ENCODE assay signal across 17 cellular contexts in the genomic region with DNA sequence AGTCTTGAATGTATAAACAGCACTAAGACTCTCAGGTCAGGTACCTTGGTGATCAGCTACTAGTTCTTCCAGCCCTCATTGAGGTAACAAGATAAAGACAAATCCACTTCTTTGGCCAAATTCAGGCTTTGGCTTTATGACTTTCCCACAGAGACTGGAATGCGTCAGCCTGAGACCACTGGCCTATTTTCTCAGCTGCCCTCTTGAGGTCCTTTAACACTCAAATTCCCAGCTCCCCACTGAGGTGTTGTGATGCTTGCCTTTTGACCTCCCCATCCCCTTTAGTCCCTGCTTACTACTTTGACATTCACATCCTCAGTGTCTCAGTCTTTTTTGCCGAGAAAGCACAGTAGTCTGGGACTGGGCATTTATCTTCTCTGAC. TPM values are rescaled to one million over a fixed set of nuclear protein-coding genes. Genes with fewer than 3 reads are reported as not detected.
DNase-seq lines count a peak whose midpoint lies in the region; ATAC-seq, FAIRE-seq and TF ChIP-seq lines count a peak whose summit lies in the region.
"Had no signal": no experiment of that assay in that cellular context is flagged by ENCODE, and none has a peak within 500 bp of the region (broad histone marks: within the 10 kb centered on the region; RNA-seq: fewer than 3 reads in every experiment).

No MANE protein-coding gene starts in this region.

- H3K4me1 ChIP-seq in right atrium auricular region (peaks cover 0 to 35% of the 10 kb centered on the region in 2 donors), K562 (replicated peaks in 1 of 2; ENCODE audit: control insufficient read depth in 2 of 2, insufficient read depth in 2 of 2, low read length in 2 of 2) (peaks cover 0 to 3% of the 10 kb centered on the region in 2 experiments; a peak in 1 of 5 replicates), right lobe of liver (peaks cover 3 to 62% (median 34%) of the 10 kb centered on the region in 4 donors), psoas muscle (no peaks in the 10 kb centered on the region), vagina (peaks cover 7% of the 10 kb centered on the region)
- H3K4me1 ChIP-seq: BLaER1 had no signal

- H3K9me3 ChIP-seq in right atrium auricular region (no peaks in the 10 kb centered on the region), K562 (replicated peaks; ENCODE audit: control insufficient read depth, insufficient read depth, low read depth, low read length) (no peaks in the 10 kb centered on the region), right lobe of liver (no peaks in the 10 kb centered on the region), psoas muscle (no peaks in the 10 kb centered on the region), vagina (no peaks in the 10 kb centered on the region)
- H3K9me3 ChIP-seq: BLaER1 had no signal

- H3K4me3 ChIP-seq in right atrium auricular region (no peak overlapping the region), K562 (no peak overlapping the region), right lobe of liver (peak overlapping the region in 2 of 3 donors; percentile 22 to 34), psoas muscle (no peak overlapping the region), vagina (no peak overlapping the region)
- H3K4me3 ChIP-seq: BLaER1 had no signal

- H3K9ac ChIP-seq in K562 (ENCODE audit: insufficient read depth in 1 of 2, low read depth in 2 of 2, low read length in 2 of 2) = no peak overlapping the region
- H3K9ac ChIP-seq: BLaER1 had no signal

- no peaks in the 10 kb centered on the region; the same call in none of the 2 replicates for H4K20me1 ChIP-seq in K562 (replicated peaks; ENCODE audit: control insufficient read depth, insufficient read depth, low read length)

- POLR2A ChIA-PET in K562 (lab: Yijun Ruan, JAX) = interaction anchor here (0.7 to 4.2 kb wide), 4 partner anchors 10 to 34 kb away, joined by 3 to 44 read pairs (median 17); a partner anchor contains a TSS

- H3K79me2 ChIP-seq in K562 (ENCODE audit: control insufficient read depth, insufficient read depth, low read length) = no peaks in the 10 kb centered on the region

- H3K9me1 ChIP-seq in K562 (ENCODE audit: control insufficient read depth, insufficient read depth, low read length) = peaks cover 2% of the 10 kb centered on the region

- no peak for FAIRE-seq in K562 (lab: Jason Lieb, UNC)
- FAIRE-seq: H54 had no signal

- H2AFZ ChIP-seq in K562 (ENCODE audit: low read depth, low read length) = no peak overlapping the region

- ATAC-seq in Right ventricle myocardium inferior = no peak
- no peak for ATAC-seq in K562
- peak in 1 of 4 donors; percentile 1 for ATAC-seq in right lobe of liver
- no peak for ATAC-seq in psoas muscle
- ATAC-seq in HG02763 (IDR thresholded peaks at IDR 0.05; ENCODE audit: unreplicated experiment) = no peak
- ATAC-seq: esophagus mucosa had no signal

- BruUV-seq in K562 (replicated peaks; lab: Mats Ljungman, UMichigan) = no TSS peak

- no peak for TF ChIP-seq CTCF in right atrium auricular region (IDR thresholded peaks at IDR 0.05)
- no peak for TF ChIP-seq CTCF in K562 (IDR thresholded peaks at IDR 0.05 in 2 of 3, conservative IDR thresholded peaks at IDR 0.05 in 1 of 3; ENCODE audit: insufficient read depth in 2 of 3, low read depth in 1 of 3, low read length in 3 of 3)
- TF ChIP-seq CTCF in right lobe of liver (IDR thresholded peaks at IDR 0.05) = no peak
- no peak for TF ChIP-seq CTCF in psoas muscle (IDR thresholded peaks at IDR 0.05)
- TF ChIP-seq CTCF in vagina (IDR thresholded peaks at IDR 0.05) = no peak

- TF ChIP-seq RAD21 in K562 (CRISPR knock-in tag; conservative IDR thresholded peaks at IDR 0.05 in 1 of 2, IDR thresholded peaks at IDR 0.05 in 1 of 2) = no peak

- H3K27me3 ChIP-seq in right atrium auricular region (no peaks in the 10 kb centered on the region), K562 (ENCODE audit: control insufficient read depth in 2 of 2, insufficient read depth in 2 of 2, low read length in 2 of 2) (no peaks in the 10 kb centered on the region), right lobe of liver (no peaks in the 10 kb centered on the region), psoas muscle (ENCODE audit: insufficient read depth in 3 of 3, low read length in 2 of 3) (no peaks in the 10 kb centered on the region), vagina (no peaks in the 10 kb centered on the region)
- H3K27me3 ChIP-seq: BLaER1 had no signal

- in situ Hi-C loops in K562 (cut with MboI) = no loop called here

- CTCF ChIA-PET in K562 (lab: Yijun Ruan, JAX; ENCODE audit: low intra/inter-chr PET ratio) = interaction anchor here (0.5 kb wide), 1 partner anchor 579 kb away, joined by 5 read pairs; no protein-coding TSS in a partner anchor

- peak overlapping the region; percentile 38 to 62 for H3K27ac ChIP-seq in right atrium auricular region
- H3K27ac ChIP-seq in K562 (ENCODE audit: extremely low read depth, low read depth, low read length) = no peak overlapping the region
- H3K27ac ChIP-seq in right lobe of liver = peak overlapping the region; percentile 72 to 89 (median 86)
- H3K27ac ChIP-seq in psoas muscle = no peak overlapping the region
- no peak overlapping the region for H3K27ac ChIP-seq in vagina
- H3K27ac ChIP-seq: BLaER1, HL-60 had no signal

- no peak for TF ChIP-seq EP300 in K562 (IDR thresholded peaks at IDR 0.05; ENCODE audit: low read length)

- no peak overlapping the region for H3K4me2 ChIP-seq in K562 (ENCODE audit: insufficient read depth, low read length)
- H3K4me2 ChIP-seq: BLaER1 had no signal

- TF ChIP-seq POLR2A in K562 (conservative IDR thresholded peaks at IDR 0.05) (no peak), right lobe of liver (IDR thresholded peaks at IDR 0.05) (no peak), vagina (IDR thresholded peaks at IDR 0.05) (no peak)

- DNase-seq in right atrium auricular region (ENCODE audit: low spot score) (no peak), Right ventricle myocardium inferior (ENCODE audit: missing footprints) (no peak), K562 (ENCODE audit: extremely low read depth in 1 of 4, low spot score in 3 of 4) (no peak), right lobe of liver (no peak), psoas muscle (no peak), vagina (ENCODE audit: extremely low spot score in 2 of 2) (no peak), OCI-M2 (lab: John Stamatoyannopoulos, UW; ENCODE audit: unreplicated experiment) (no peak)
- DNase-seq: activated CD4-positive, alpha-beta T cell treated with anti-CD3 and anti-CD28 coated beads for 1 hour; NCI-H2107; stimulated activated CD4-positive, alpha-beta T cell treated with anti-CD3 and anti-CD28 coated beads, Interleukin-4, amount 100 ng/mL, for 24 hours; stimulated activated naive CD4-positive, alpha-beta T cell had no signal

- intact Hi-C loops in Right ventricle myocardium inferior (cut with DNase I) = no loop called here
- intact Hi-C loops in K562 (cut with micrococcal nuclease) = no loop called here
- intact Hi-C loops in right lobe of liver (cut with DNase I) = loop anchor here in 1 of 2 donors (10.0 kb wide), 1 partner anchor 111 kb away; no protein-coding TSS in a partner anchor
- intact Hi-C loops in psoas muscle (cut with DNase I) = loop anchor here in 1 of 2 donors (10.0 kb wide), 1 partner anchor 891 kb away; a partner anchor contains a TSS
- intact Hi-C loops in vagina (cut with DNase I) = no loop called here

- H3K36me3 ChIP-seq in right atrium auricular region (peaks cover 90% of the 10 kb centered on the region), K562 (ENCODE audit: control insufficient read depth, insufficient read depth, low read length) (peaks cover 92% of the 10 kb centered on the region), right lobe of liver (peaks cover 8 to 74% (median 44%) of the 10 kb centered on the region in 4 donors), psoas muscle (ENCODE audit: insufficient read depth in 1 of 2, low read depth in 1 of 2) (peaks cover 18 to 100% of the 10 kb centered on the region in 2 donors), vagina (peaks cover 0 to 92% of the 10 kb centered on the region in 2 donors)

- 97% methylated on average over 2 of the region's 2 CpGs for WGBS in K562 (ENCODE audit: insufficient coverage, low coverage, missing lambda C conversion rate)
- 27% methylated on average over 2 of the region's 2 CpGs for WGBS in right lobe of liver (ENCODE audit: insufficient coverage, low coverage, low lambda C conversion rate, missing lambda C conversion rate)
- 74 to 82% (median 77%) methylated on average over 2 of the region's 2 CpGs for WGBS in psoas muscle, 3 donors

RNA-seq across cellular contexts. Expression of a gene that starts 10.6 kb away (rescaled TPM):
- total RNA-seq in right atrium auricular region (10 to 100 TPM; 28.1 to 47.6 TPM), Right ventricle myocardium inferior (32.9 TPM), K562 (2014; rRNA removed) (9.0 and 15.1 TPM in 2 replicates), K562 (2014; rRNA removed; fragmentation: Illumina TruSeq; extraction: Trizol) (6.3 and 8.2 TPM in 2 replicates), K562 (2015; rRNA removed; fragmentation: Illumina TruSeq; extraction: Trizol) (7.7 and 8.0 TPM in 2 replicates), K562 (2021) (18.9 and 20.1 TPM in 2 replicates), right lobe of liver (10 to 100 TPM; 32.3 to 87.6 (median 38.2) TPM), psoas muscle (10 to 100 TPM; 23.3 to 32.6 (median 30.2) TPM), vagina (27.3 TPM)
- total RNA-seq in K562 (2011; cell fraction: chromatin; rRNA removed; ENCODE audit: low replicate concordance) = 14.5 and 38.2 TPM in 2 replicates
- 22.8 and 26.7 TPM in 2 replicates for total RNA-seq in K562 (2011; cell fraction: nucleolus; rRNA removed)
- 22.7 and 28.9 TPM in 2 replicates for total RNA-seq in K562 (2011; cell fraction: nucleoplasm; rRNA removed)
- polyA plus RNA-seq in K562 (2011; rRNA removed) (13.7 and 18.8 TPM in 2 replicates), K562 (2014; fragmentation: Illumina TruSeq; extraction: Trizol) (15.2 and 15.4 TPM in 2 replicates), K562 (2014; fragmentation: Nextera tagmentation; extraction: Ambion mirVana) (1 to 10 TPM; 2.1 to 2.9 TPM), K562 (2014; rRNA removed) (8.1 and 15.4 TPM in 2 replicates), psoas muscle (10 to 100 TPM; 13.0 to 21.3 (median 14.7) TPM)
- 10.8 and 23.2 TPM in 2 replicates for polyA plus RNA-seq in K562 (2011; cell fraction: cytosol; rRNA removed)
- 40.2 and 69.4 TPM in 2 replicates for polyA plus RNA-seq in K562 (2011; cell fraction: nucleus; rRNA removed)
- 11.5 and 17.0 TPM in 2 replicates for polyA plus RNA-seq in K562 (2012)
- polyA minus RNA-seq in K562 (2011; rRNA and poly(A)+ RNA removed) = 7.3 and 16.7 TPM in 2 replicates
- 21.0 and 35.8 TPM in 2 replicates for polyA minus RNA-seq in K562 (2011; cell fraction: cytosol; rRNA and poly(A)+ RNA removed)
- 12.4 and 16.7 TPM in 2 replicates for polyA minus RNA-seq in K562 (2011; cell fraction: nucleus; rRNA and poly(A)+ RNA removed)

RNA-seq across cellular contexts. Expression of a gene that starts 10.9 kb away (rescaled TPM):
- total RNA-seq in right atrium auricular region (10 to 100 TPM; 15.6 to 19.6 TPM), Right ventricle myocardium inferior (11.6 TPM), K562 (2014; rRNA removed) (25.1 and 25.5 TPM in 2 replicates), K562 (2014; rRNA removed; fragmentation: Illumina TruSeq; extraction: Trizol) (20.9 and 26.8 TPM in 2 replicates), K562 (2015; rRNA removed; fragmentation: Illumina TruSeq; extraction: Trizol) (14.3 and 14.6 TPM in 2 replicates), K562 (2021) (20.1 and 25.2 TPM in 2 replicates), right lobe of liver (10 to 100 TPM; 20.6 to 29.6 (median 26.1) TPM), psoas muscle (1 to 10 TPM; 4.4 to 8.7 (median 5.4) TPM), vagina (42.5 TPM)
- 58.5 and 63.2 TPM in 2 replicates for total RNA-seq in K562 (2011; cell fraction: chromatin; rRNA removed; ENCODE audit: low replicate concordance)
- 42.5 and 42.8 TPM in 2 replicates for total RNA-seq in K562 (2011; cell fraction: nucleolus; rRNA removed)
- total RNA-seq in K562 (2011; cell fraction: nucleoplasm; rRNA removed) = 44.1 and 49.8 TPM in 2 replicates
- polyA plus RNA-seq in K562 (2011; rRNA removed) (35.8 and 38.6 TPM in 2 replicates), K562 (2014; fragmentation: Illumina TruSeq; extraction: Trizol) (19.0 and 19.4 TPM in 2 replicates), K562 (2014; fragmentation: Nextera tagmentation; extraction: Ambion mirVana) (10 to 100 TPM; 11.2 to 17.7 TPM), K562 (2014; rRNA removed) (37.6 and 45.4 TPM in 2 replicates), psoas muscle (10 to 100 TPM in 1 of 3 donors, 1 to 10 TPM in 2; 6.3 to 32.1 (median 8.7) TPM)
- 15.7 and 17.9 TPM in 2 replicates for polyA plus RNA-seq in K562 (2011; cell fraction: cytosol; rRNA removed)
- polyA plus RNA-seq in K562 (2011; cell fraction: nucleus; rRNA removed) = 54.6 and 62.4 TPM in 2 replicates
- 20.5 and 42.0 TPM in 2 replicates for polyA plus RNA-seq in K562 (2012)
- polyA minus RNA-seq in K562 (2011; rRNA and poly(A)+ RNA removed) = 9.2 and 9.9 TPM in 2 replicates
- 4.6 and 7.2 TPM in 2 replicates for polyA minus RNA-seq in K562 (2011; cell fraction: cytosol; rRNA and poly(A)+ RNA removed)
- polyA minus RNA-seq in K562 (2011; cell fraction: nucleus; rRNA and poly(A)+ RNA removed) = 10.8 and 16.7 TPM in 2 replicates

RNA-seq across cellular contexts. Expression of a gene that starts 11.1 kb away (rescaled TPM):
- total RNA-seq in right atrium auricular region (100 to 1,000 TPM in 1 of 2 donors, 10 to 100 TPM in 1; 98.9 to 108 TPM), Right ventricle myocardium inferior (160 TPM), K562 (2014; rRNA removed) (121 and 122 TPM in 2 replicates), K562 (2014; rRNA removed; fragmentation: Illumina TruSeq; extraction: Trizol) (59.5 and 62.7 TPM in 2 replicates), K562 (2015; rRNA removed; fragmentation: Illumina TruSeq; extraction: Trizol) (70.6 and 71.4 TPM in 2 replicates), K562 (2021) (106 and 108 TPM in 2 replicates), right lobe of liver (100 to 1,000 TPM in 5 of 6 experiments, 10 to 100 TPM in 1; 92.5 to 156 (median 130) TPM), psoas muscle (100 to 1,000 TPM; 182 to 206 (median 190) TPM), vagina (45.9 TPM)
- 13.2 and 36.1 TPM in 2 replicates for total RNA-seq in K562 (2011; cell fraction: chromatin; rRNA removed; ENCODE audit: low replicate concordance)
- total RNA-seq in K562 (2011; cell fraction: nucleolus; rRNA removed) = 33.4 and 34.0 TPM in 2 replicates
- total RNA-seq in K562 (2011; cell fraction: nucleoplasm; rRNA removed) = 27.2 and 30.3 TPM in 2 replicates
- polyA plus RNA-seq in K562 (2011; rRNA removed) (64.6 and 105 TPM in 2 replicates), K562 (2014; fragmentation: Illumina TruSeq; extraction: Trizol) (127 and 137 TPM in 2 replicates), K562 (2014; fragmentation: Nextera tagmentation; extraction: Ambion mirVana) (10 to 100 TPM; 22.0 to 25.1 TPM), K562 (2014; rRNA removed) (104 and 109 TPM in 2 replicates), psoas muscle (100 to 1,000 TPM; 172 to 299 (median 204) TPM)
- polyA plus RNA-seq in K562 (2011; cell fraction: cytosol; rRNA removed) = 64.6 and 142 TPM in 2 replicates
- 48.3 and 71.0 TPM in 2 replicates for polyA plus RNA-seq in K562 (2011; cell fraction: nucleus; rRNA removed)
- 89.9 and 120 TPM in 2 replicates for polyA plus RNA-seq in K562 (2012)
- 31.5 and 60.7 TPM in 2 replicates for polyA minus RNA-seq in K562 (2011; rRNA and poly(A)+ RNA removed)
- 27.9 and 61.6 TPM in 2 replicates for polyA minus RNA-seq in K562 (2011; cell fraction: cytosol; rRNA and poly(A)+ RNA removed)
- polyA minus RNA-seq in K562 (2011; cell fraction: nucleus; rRNA and poly(A)+ RNA removed) = 14.4 and 16.8 TPM in 2 replicates

RNA-seq across cellular contexts. Expression of a gene that starts 18.8 kb away (rescaled TPM):
- total RNA-seq in right atrium auricular region (not detected), Right ventricle myocardium inferior (not detected), K562 (2014; rRNA removed) (not detected in 2 replicates), K562 (2014; rRNA removed; fragmentation: Illumina TruSeq; extraction: Trizol) (not detected in 2 replicates), K562 (2015; rRNA removed; fragmentation: Illumina TruSeq; extraction: Trizol) (not detected in 2 replicates), K562 (2021) (not detected in 2 replicates), right lobe of liver (not detected), psoas muscle (not detected), vagina (not detected)
- not detected in 2 replicates for total RNA-seq in K562 (2011; cell fraction: chromatin; rRNA removed; ENCODE audit: low replicate concordance)
- not detected in 2 replicates for total RNA-seq in K562 (2011; cell fraction: nucleolus; rRNA removed)
- total RNA-seq in K562 (2011; cell fraction: nucleoplasm; rRNA removed) = not detected in 2 replicates
- polyA plus RNA-seq in K562 (2011; rRNA removed) (not detected in 2 replicates), K562 (2014; fragmentation: Illumina TruSeq; extraction: Trizol) (not detected in 2 replicates), K562 (2014; fragmentation: Nextera tagmentation; extraction: Ambion mirVana) (not detected), K562 (2014; rRNA removed) (not detected in 2 replicates), psoas muscle (not detected)
- not detected in 2 replicates for polyA plus RNA-seq in K562 (2011; cell fraction: cytosol; rRNA removed)
- not detected in 2 replicates for polyA plus RNA-seq in K562 (2011; cell fraction: nucleus; rRNA removed)
- polyA plus RNA-seq in K562 (2012) = not detected in 2 replicates
- polyA minus RNA-seq in K562 (2011; rRNA and poly(A)+ RNA removed) = not detected in 2 replicates
- not detected in 2 replicates for polyA minus RNA-seq in K562 (2011; cell fraction: cytosol; rRNA and poly(A)+ RNA removed)
- polyA minus RNA-seq in K562 (2011; cell fraction: nucleus; rRNA and poly(A)+ RNA removed) = not detected in 2 replicates
- total RNA-seq: cerebellum, esophagus mucosa had no signal

RNA-seq across cellular contexts. Expression of a gene that starts 23.9 kb away (rescaled TPM):
- total RNA-seq in right atrium auricular region (10 to 100 TPM in 1 of 2 donors, 1 to 10 TPM in 1; 5.4 to 86.7 TPM), Right ventricle myocardium inferior (36.9 TPM), K562 (2014; rRNA removed) (0.14 and 0.33 TPM in 2 replicates), K562 (2014; rRNA removed; fragmentation: Illumina TruSeq; extraction: Trizol) (not detected in 2 replicates), K562 (2015; rRNA removed; fragmentation: Illumina TruSeq; extraction: Trizol) (0.15 and 0.36 TPM in 2 replicates), K562 (2021) (0.86 and 2.3 TPM in 2 replicates), right lobe of liver (1,000 to 10,000 TPM; 2,747 to 3,771 (median 3,031) TPM), psoas muscle (1 to 10 TPM in 1 of 4 donors, under 1 TPM in 1, not detected in 2; 0.24 to 1.2 TPM), vagina (2.7 TPM)
- total RNA-seq in K562 (2011; cell fraction: chromatin; rRNA removed; ENCODE audit: low replicate concordance) = not detected in 2 replicates
- 0.26 and 0.33 TPM in 2 replicates for total RNA-seq in K562 (2011; cell fraction: nucleolus; rRNA removed)
- total RNA-seq in K562 (2011; cell fraction: nucleoplasm; rRNA removed) = 0.73 TPM in 1 of 2 replicates, not detected in the other
- polyA plus RNA-seq in K562 (2011; rRNA removed) (0.11 and 0.17 TPM in 2 replicates), K562 (2014; fragmentation: Illumina TruSeq; extraction: Trizol) (0.13 and 0.68 TPM in 2 replicates), K562 (2014; fragmentation: Nextera tagmentation; extraction: Ambion mirVana) (1 to 10 TPM in 1 of 2 experiments, under 1 TPM in 1; 0.22 to 1.0 TPM), K562 (2014; rRNA removed) (0.64 and 0.82 TPM in 2 replicates), psoas muscle (under 1 TPM; 0.06 to 0.18 (median 0.12) TPM)
- 0.21 and 0.25 TPM in 2 replicates for polyA plus RNA-seq in K562 (2011; cell fraction: cytosol; rRNA removed)
- 0.10 and 0.41 TPM in 2 replicates for polyA plus RNA-seq in K562 (2011; cell fraction: nucleus; rRNA removed)
- 0.77 and 0.97 TPM in 2 replicates for polyA plus RNA-seq in K562 (2012)
- not detected in 2 replicates for polyA minus RNA-seq in K562 (2011; rRNA and poly(A)+ RNA removed)
- 1.0 TPM in 2 replicates for polyA minus RNA-seq in K562 (2011; cell fraction: cytosol; rRNA and poly(A)+ RNA removed)
- polyA minus RNA-seq in K562 (2011; cell fraction: nucleus; rRNA and poly(A)+ RNA removed) = 0.40 and 0.56 TPM in 2 replicates

Comparison
In these comparisons a context has a peak if more than half of its experiments do, and no peak if none do; other contexts are left out.
1. H3K27ac ChIP-seq: peak in right atrium auricular region (2 of 2) and right lobe of liver (3 of 3); none in K562 (single experiment), psoas muscle (single experiment) and vagina (single experiment).
2. H3K4me3 ChIP-seq: peak in right lobe of liver (2 of 3); none in right atrium auricular region (0 of 2), K562 (single experiment), psoas muscle (single experiment) and vagina (0 of 2).